ENCODE assay signal across 17 cellular contexts in the genomic region with DNA sequence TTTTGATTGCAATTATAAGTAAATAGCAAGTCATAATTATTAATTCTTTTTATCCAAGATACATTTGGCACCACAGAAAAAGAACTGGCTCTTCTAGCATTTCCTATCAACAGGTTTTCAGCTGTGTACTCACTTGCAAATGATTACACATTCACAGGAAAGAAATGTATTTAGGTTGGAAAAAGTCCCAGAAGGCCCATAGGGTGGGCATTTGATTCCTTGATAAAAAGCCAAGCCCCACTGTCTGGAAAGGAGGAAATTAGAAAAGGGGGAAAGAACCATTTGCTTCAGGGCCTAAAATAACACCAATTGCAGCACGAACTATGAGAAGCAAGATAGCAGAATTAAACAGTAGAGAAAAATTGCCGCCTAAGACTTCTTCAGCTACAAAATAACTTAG.
DNase-seq lines count a peak whose midpoint lies in the region; ATAC-seq and TF ChIP-seq lines count a peak whose summit lies in the region.
"Had no signal": no experiment of that assay in that cellular context is flagged by ENCODE, and none has a peak within 500 bp of the region (broad histone marks: within the 10 kb centered on the region; RNA-seq: fewer than 3 reads in every experiment).

No MANE protein-coding gene starts in this region.

- H4K8ac ChIP-seq in neuronal stem cell (ENCODE audit: low read depth, low read length), result no peak overlapping the region

- H3K27me3 ChIP-seq in neuronal stem cell (ENCODE audit: control insufficient read depth in 3 of 3, insufficient read depth in 3 of 3, low read depth in 1 of 3, low read length in 3 of 3) (no peaks in the 10 kb centered on the region), psoas muscle (ENCODE audit: insufficient read depth in 3 of 3, low read length in 2 of 3) (no peaks in the 10 kb centered on the region)
- H3K27me3 ChIP-seq: esophagus squamous epithelium had no signal

- peak overlapping the region; percentile 14 for H2AFZ ChIP-seq in neuronal stem cell (ENCODE audit: low read length)

- H3K9me3 ChIP-seq in neuronal stem cell (replicated peaks in 1 of 2; ENCODE audit: control insufficient read depth in 2 of 2, insufficient read depth in 1 of 2, low read depth in 1 of 2, low read length in 2 of 2) (peaks cover 0 to 2% of the 10 kb centered on the region in 2 donors), psoas muscle (no peaks in the 10 kb centered on the region)
- H3K9me3 ChIP-seq: esophagus squamous epithelium, lower lobe of right lung had no signal

- no peak overlapping the region for H2BK5ac ChIP-seq in neuronal stem cell (ENCODE audit: low read length)

- intact Hi-C loops in psoas muscle (cut with DNase I), result no loop called here

- no peak for ATAC-seq in psoas muscle
- ATAC-seq: activated naive CD8-positive, alpha-beta T cell treated with anti-CD3 and anti-CD28 coated beads, Interleukin-2, amount 50 U/mL, for 24 hours; activated T-cell treated with anti-CD3 and anti-CD28 coated beads, Interleukin-2, amount 50 U/mL, for 4 hours; lower lobe of right lung had no signal

- no peak overlapping the region for H2BK12ac ChIP-seq in neuronal stem cell (ENCODE audit: low read length)

- no CpG with 5 or more reads among the region's 2 CpGs for WGBS in neuronal stem cell (ENCODE audit: extremely low coverage in 2 of 2, insufficient read length in 2 of 2, insufficient replicate concordance in 1 of 2), 2 donors
- 71 to 81% (median 72%) methylated on average over 2 of the region's 2 CpGs for WGBS in psoas muscle, 3 donors

- no peak overlapping the region for H3K4me2 ChIP-seq in neuronal stem cell (ENCODE audit: insufficient read depth, low read length, poor library complexity, severe bottlenecking)

- H3K14ac ChIP-seq in neuronal stem cell (ENCODE audit: low read length), result no peak overlapping the region

- H3K18ac ChIP-seq in neuronal stem cell (ENCODE audit: low read length), result no peak overlapping the region

- no peak overlapping the region for H3K23ac ChIP-seq in neuronal stem cell (ENCODE audit: low read depth, low read length, poor library complexity)

- H2BK120ac ChIP-seq in neuronal stem cell (ENCODE audit: low read depth, low read length), result no peak overlapping the region

- no peaks in the 10 kb centered on the region for H3K36me3 ChIP-seq in neuronal stem cell (replicated peaks in 1 of 2; ENCODE audit: control insufficient read depth in 2 of 2, insufficient read depth in 2 of 2, low read length in 2 of 2)
- H3K36me3 ChIP-seq in psoas muscle (ENCODE audit: insufficient read depth in 1 of 2, low read depth in 1 of 2), result no peaks in the 10 kb centered on the region
- H3K36me3 ChIP-seq: esophagus squamous epithelium, lower lobe of right lung had no signal

- no peaks in the 10 kb centered on the region for H3K79me1 ChIP-seq in neuronal stem cell (ENCODE audit: low read depth, low read length)

- no peak overlapping the region for H3K4me3 ChIP-seq in neuronal stem cell (ENCODE audit: low read length in 2 of 2)
- no peak overlapping the region for H3K4me3 ChIP-seq in psoas muscle
- H3K4me3 ChIP-seq: esophagus squamous epithelium, lower lobe of right lung had no signal

- TF ChIP-seq CTCF in psoas muscle (IDR thresholded peaks at IDR 0.05), result no peak

- H3K9ac ChIP-seq in neuronal stem cell (ENCODE audit: low read depth, low read length, poor library complexity), result no peak overlapping the region

- DNase-seq in Daoy (ENCODE audit: low read depth) (peak; percentile 64), NCI-H69 (lab: John Stamatoyannopoulos, UW) (peak; percentile 63), dermis blood vessel endothelial cell (peak; percentile 72), neuronal stem cell (ENCODE audit: low spot score) (no peak), psoas muscle (no peak), NCI-H1436 (lab: John Stamatoyannopoulos, UW) (no peak), HPDE6-E6E7 (ENCODE audit: extremely low spot score) (no peak), NCI-H2029 treated with DMSO at 0.1 percent for 48 hours (lab: John Stamatoyannopoulos, UW) (no peak)
- DNase-seq: activated naive CD8-positive, alpha-beta T cell treated with anti-CD3 and anti-CD28 coated beads, Interleukin-2, amount 50 U/mL, for 24 hours; activated T-cell treated with anti-CD3 and anti-CD28 coated beads, Interleukin-2, amount 50 U/mL, for 4 hours; DMS153; esophagus squamous epithelium; lower lobe of right lung; NCI-H1417 treated with DMSO at 0.1 percent for 48 hours; NCI-H526 treated with DMSO at 0.1 percent for 48 hours; nephron progenitor cell; stimulated activated CD4-positive, alpha-beta T cell treated with anti-CD3 and anti-CD28 coated beads, Interleukin-12 subunit alpha, Interleukin-12 subunit beta, amount 100 ng/mL, for 4 hours had no signal

- H4K91ac ChIP-seq in neuronal stem cell (ENCODE audit: low read depth, low read length, poor library complexity), result no peak overlapping the region

- H2BK15ac ChIP-seq in neuronal stem cell (ENCODE audit: low read length), result no peak overlapping the region

- no peak overlapping the region for H2AK5ac ChIP-seq in neuronal stem cell (ENCODE audit: low read depth, low read length)

- H3K4ac ChIP-seq in neuronal stem cell (ENCODE audit: low read length), result no peak overlapping the region

- H3K27ac ChIP-seq in neuronal stem cell (replicated peaks; ENCODE audit: low read length) (no peak overlapping the region), psoas muscle (no peak overlapping the region)
- H3K27ac ChIP-seq: lower lobe of right lung had no signal

- peaks cover 0 to 7% of the 10 kb centered on the region in 2 donors for H3K4me1 ChIP-seq in neuronal stem cell (ENCODE audit: control insufficient read depth in 2 of 2, insufficient read depth in 1 of 2, low read depth in 1 of 2, low read length in 2 of 2)
- H3K4me1 ChIP-seq in psoas muscle, result no peaks in the 10 kb centered on the region
- H3K4me1 ChIP-seq: esophagus squamous epithelium, lower lobe of right lung had no signal

Comparison
In these comparisons a context has a peak if more than half of its experiments do, and no peak if none do; other contexts are left out.
1. DNase-seq: peak in Daoy (single experiment), NCI-H69 (single experiment) and dermis blood vessel endothelial cell (single experiment); none in neuronal stem cell (single experiment), psoas muscle (0 of 2), NCI-H1436 (single experiment), HPDE6-E6E7 (single experiment) and NCI-H2029 treated with DMSO at 0.1 percent for 48 hours (single experiment).